In genomic region chr12:93875157-93875556, GRCh38 we compare ENCODE assay signal across 26 cellular contexts.
"Had no signal": no experiment of that assay in that cellular context is flagged by ENCODE, and none has a peak within 500 bp of the region (broad histone marks: within the 10 kb centered on the region; RNA-seq: fewer than 3 reads in every experiment).

No MANE protein-coding gene starts in this region.

- DNase-seq: colonic mucosa; cortex of kidney; effector CD8-positive, alpha-beta T cell; effector memory CD8-positive, alpha-beta T cell; endodermal cell; erythroblast; esophagus squamous epithelium; foreskin fibroblast; foreskin melanocyte; gastrocnemius medialis; glutamatergic neuron; head of caudate nucleus; heart right ventricle; hippocampal formation; left cardiac atrium; left lung; left ventricle myocardium superior; lower lobe of right lung; mesenchymal stem cell; mucosa of descending colon; naive B cell had no signal

- ATAC-seq: effector memory CD8-positive, alpha-beta T cell; esophagus mucosa; gastrocnemius medialis; heart right ventricle; left cardiac atrium; left lung; left ventricle myocardium superior; lower lobe of right lung; mucosa of descending colon had no signal

- H3K9me3 ChIP-seq: gastrocnemius medialis had no signal

- H3K27ac ChIP-seq: colonic mucosa, epithelial cell of prostate, esophagus squamous epithelium, gastrocnemius medialis, heart right ventricle, left lung, lower lobe of right lung had no signal

- H3K36me3 ChIP-seq: colonic mucosa, esophagus squamous epithelium, gastrocnemius medialis, left lung, lower lobe of right lung had no signal

- FAIRE-seq: endometrium, islet of Langerhans, keratinocyte had no signal

- H3K4me1 ChIP-seq: colonic mucosa, esophagus squamous epithelium, left lung, lower lobe of right lung had no signal

- H3K4me3 ChIP-seq: colonic mucosa, esophagus squamous epithelium, gastrocnemius medialis, heart right ventricle, left lung, lower lobe of right lung, mucosa of descending colon had no signal

- H3K27me3 ChIP-seq: colonic mucosa, esophagus squamous epithelium, gastrocnemius medialis, heart right ventricle, left lung had no signal
